Comparison of ENCODE assay signal across 8 cellular contexts in the genomic region with DNA sequence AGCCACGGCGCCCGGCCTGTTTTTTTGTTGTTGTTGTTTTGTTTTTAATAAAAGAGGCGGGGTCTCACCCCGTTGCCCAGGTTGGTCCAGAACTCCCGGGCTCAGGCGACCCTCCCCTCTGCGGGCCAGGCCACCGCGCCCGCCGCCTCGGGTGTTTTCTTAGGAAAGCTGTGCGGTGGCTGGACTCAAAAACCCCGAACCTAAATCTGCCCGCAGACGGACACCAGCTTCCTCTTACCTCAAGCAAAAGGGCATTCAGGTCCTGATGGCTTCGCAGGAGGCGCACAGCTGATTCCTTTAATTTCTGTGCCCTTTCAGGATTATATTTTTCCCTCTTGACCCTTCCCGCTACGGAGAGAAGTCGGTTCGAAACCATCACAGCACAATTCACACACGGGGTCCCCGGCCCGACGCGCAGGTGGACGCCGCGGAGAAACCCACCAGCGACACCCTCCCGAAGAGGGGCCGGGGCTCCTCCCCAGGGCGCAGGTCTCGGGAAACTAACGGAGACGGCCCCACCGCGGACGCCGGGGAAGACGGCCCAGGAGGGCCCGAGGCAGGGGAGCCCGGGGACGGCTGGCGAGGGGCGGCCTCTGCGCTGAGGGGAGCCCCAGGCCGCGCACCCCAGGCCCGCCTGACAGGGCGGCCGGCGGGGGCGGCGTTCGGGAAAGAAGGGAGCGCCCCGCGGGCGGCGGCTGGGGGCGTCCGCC. TPM values are rescaled to one million over a fixed set of nuclear protein-coding genes. Genes with fewer than 3 reads are reported as not detected.
DNase-seq lines count a peak whose midpoint lies in the region; ATAC-seq, FAIRE-seq and TF ChIP-seq lines count a peak whose summit lies in the region.

No MANE protein-coding gene starts in this region.

- peak; percentile 36 for DNase-seq in stimulated activated CD4-positive, alpha-beta T cell treated with anti-CD3 and anti-CD28 coated beads, Interleukin-15, amount 100 ng/mL, for 24 hours
- no peak for DNase-seq in stimulated activated CD4-positive, alpha-beta T cell treated with anti-CD3 and anti-CD28 coated beads, Interleukin-1b, Interleukin-23, amount 100 ng/mL, for 48 hours
- DNase-seq in RWPE1 (ENCODE audit: low spot score) = peak; percentile 23
- DNase-seq in endothelial cell of umbilical vein (ENCODE audit: low read depth, low spot score) = no peak
- no peak for DNase-seq in hippocampal formation (lab: John Stamatoyannopoulos, UW)
- DNase-seq in UCSD-AML1 (lab: John Stamatoyannopoulos, UW; ENCODE audit: unreplicated experiment) = no peak

- H2AFZ ChIP-seq in endothelial cell of umbilical vein (ENCODE audit: low read depth, low read length) (peak overlapping the region; percentile 91), parathyroid adenoma (peak overlapping the region; percentile 82)

- H3K27ac ChIP-seq in RWPE1 = peak overlapping the region; percentile 84
- peak overlapping the region; percentile 73 for H3K27ac ChIP-seq in endothelial cell of umbilical vein (ENCODE audit: insufficient read depth, low read depth, low read length)
- no peak overlapping the region for H3K27ac ChIP-seq in parathyroid adenoma

- FAIRE-seq in endothelial cell of umbilical vein (lab: Jason Lieb, UNC) = peak; percentile 21

- no peaks in the 10 kb centered on the region for H4K20me1 ChIP-seq in endothelial cell of umbilical vein (replicated peaks; ENCODE audit: control insufficient read depth, extremely low read depth, insufficient read depth, low read length)

- CTCF ChIA-PET in RWPE1 (lab: Yijun Ruan, JAX) = interaction anchor here (0.6 to 0.7 kb wide), 3 partner anchors 17 to 200 kb away, joined by 3 to 4 read pairs (median 3); no protein-coding TSS in a partner anchor
- CTCF ChIA-PET in endothelial cell of umbilical vein (lab: Charles Lee) = interaction anchor here (1.3 kb wide), 1 partner anchor 110 kb away, joined by 4 read pairs; no protein-coding TSS in a partner anchor

- POLR2A ChIA-PET in RWPE1 (lab: Yijun Ruan, JAX; ENCODE audit: low non-redundant PET) = interaction anchor here (0.8 kb wide), 1 partner anchor 25 kb away, joined by 9 read pairs; no protein-coding TSS in a partner anchor
- POLR2A ChIA-PET in endothelial cell of umbilical vein (lab: Charles Lee) = no interaction called here

- H3K27me3 ChIP-seq in endothelial cell of umbilical vein (ENCODE audit: control insufficient read depth in 2 of 2, insufficient read depth in 2 of 2, low read length in 2 of 2) = no peaks in the 10 kb centered on the region
- no peaks in the 10 kb centered on the region for H3K27me3 ChIP-seq in parathyroid adenoma (ENCODE audit: control insufficient read depth, insufficient read depth, low read length)

- TSS peak; percentile 18 for BruUV-seq in endothelial cell of umbilical vein (replicated peaks; lab: Mats Ljungman, UMichigan)

- no peak for TF ChIP-seq POLR2A in endothelial cell of umbilical vein (IDR thresholded peaks at IDR 0.05; ENCODE audit: low read depth, low read length)

- peak overlapping the region; percentile 90 for H3K4me2 ChIP-seq in endothelial cell of umbilical vein (ENCODE audit: insufficient read depth, low read length)
- H3K4me2 ChIP-seq in parathyroid adenoma (ENCODE audit: low read length) = peak overlapping the region; percentile 66

- ATAC-seq in HG02970 (IDR thresholded peaks at IDR 0.05; ENCODE audit: low FRiP score, unreplicated experiment) = peak; percentile 30

- H3K4me1 ChIP-seq in endothelial cell of umbilical vein (ENCODE audit: control insufficient read depth, extremely low read depth, insufficient read depth, low read length) (peaks cover 6% of the 10 kb centered on the region), parathyroid adenoma (peaks cover 23% of the 10 kb centered on the region)

- H3K9me1 ChIP-seq in endothelial cell of umbilical vein (replicated peaks; ENCODE audit: control insufficient read depth, extremely low read depth, insufficient read depth, low read length) = no peaks in the 10 kb centered on the region

- H3K79me2 ChIP-seq in endothelial cell of umbilical vein (ENCODE audit: control insufficient read depth, insufficient read depth, low read length) = peaks cover 36% of the 10 kb centered on the region
- H3K79me2 ChIP-seq in parathyroid adenoma = no peaks in the 10 kb centered on the region

- H3K36me3 ChIP-seq in endothelial cell of umbilical vein (ENCODE audit: control insufficient read depth in 2 of 2, extremely low read depth in 1 of 2, insufficient read depth in 2 of 2, low read length in 2 of 2) = no peaks in the 10 kb centered on the region
- no peaks in the 10 kb centered on the region for H3K36me3 ChIP-seq in parathyroid adenoma (ENCODE audit: control insufficient read depth, insufficient read depth, low read length)

- peak overlapping the region; percentile 86 for H3K9ac ChIP-seq in endothelial cell of umbilical vein (replicated peaks; ENCODE audit: extremely low read depth, insufficient read depth, low read length)
- H3K9ac ChIP-seq in parathyroid adenoma = no peak overlapping the region

- intact Hi-C loops in endothelial cell of umbilical vein (cut with micrococcal nuclease) = loop anchor here (1.0 to 5.0 kb wide), 5 partner anchors 13 to 107 kb away; a partner anchor contains a TSS

- dilution Hi-C loops in endothelial cell of umbilical vein (cut with MboI; ENCODE audit: extremely low pct_ligation_motif_present, low sequenced_read_pairs) = no loop called here

- H3K4me3 ChIP-seq in endothelial cell of umbilical vein (replicated peaks in 1 of 3; ENCODE audit: insufficient read depth in 1 of 3, low read depth in 1 of 3, low read length in 3 of 3) (peak overlapping the region; percentile 47 to 91 (median 89)), parathyroid adenoma (ENCODE audit: low read depth, low read length) (peak overlapping the region; percentile 31)

- TF ChIP-seq CTCF in RWPE1 (conservative IDR thresholded peaks at IDR 0.05; ENCODE audit: low read depth) (no peak), endothelial cell of umbilical vein (IDR thresholded peaks at IDR 0.05; ENCODE audit: extremely low read depth in 1 of 2, insufficient read depth in 1 of 2, low read depth in 1 of 2, low read length in 2 of 2) (no peak), parathyroid adenoma (IDR thresholded peaks at IDR 0.05) (no peak)

- H3K9me3 ChIP-seq in endothelial cell of umbilical vein (replicated peaks; ENCODE audit: control insufficient read depth, insufficient read depth, low read length) (no peaks in the 10 kb centered on the region), parathyroid adenoma (ENCODE audit: control insufficient read depth, low read length) (no peaks in the 10 kb centered on the region)

TF ChIP-seq in endothelial cell of umbilical vein, 7 proteins besides CTCF, POLR2A, EP300 and RAD21:
- TF ChIP-seq GATA2 (IDR thresholded peaks at IDR 0.05; ENCODE audit: insufficient read depth, insufficient read length, low read depth, low read length) (no peak), JUN (IDR thresholded peaks at IDR 0.05; ENCODE audit: borderline replicate concordance, insufficient read depth, insufficient read length, low read depth) (no peak), FOS (IDR thresholded peaks at IDR 0.05; ENCODE audit: borderline replicate concordance, insufficient read depth, low read length) (no peak), MYC (IDR thresholded peaks at IDR 0.05; ENCODE audit: low read depth, low read length) (no peak), POLR2AphosphoS5 (IDR thresholded peaks at IDR 0.05; ENCODE audit: insufficient read depth, low read depth, low read length) (no peak), EZH2 (IDR thresholded peaks at IDR 0.05; ENCODE audit: borderline replicate concordance, low read depth, low read length, severe bottlenecking) (no peak)
- TF ChIP-seq, protein P1, sequence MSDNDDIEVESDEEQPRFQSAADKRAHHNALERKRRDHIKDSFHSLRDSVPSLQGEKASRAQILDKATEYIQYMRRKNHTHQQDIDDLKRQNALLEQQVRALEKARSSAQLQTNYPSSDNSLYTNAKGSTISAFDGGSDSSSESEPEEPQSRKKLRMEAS (IDR thresholded peaks at IDR 0.05; ENCODE audit: insufficient read depth, insufficient read length) = no peak

RNA-seq across cellular contexts. Expression of a gene that starts 0.7 kb away (rescaled TPM):
- total RNA-seq in endothelial cell of umbilical vein = 71.9 and 78.7 TPM in 2 replicates
- polyA plus RNA-seq in endothelial cell of umbilical vein = 33.3 and 34.4 TPM in 2 replicates
- 21.6 and 25.0 TPM in 2 replicates for polyA plus RNA-seq in endothelial cell of umbilical vein (2011; cell fraction: cytosol; rRNA removed)
- polyA plus RNA-seq in endothelial cell of umbilical vein (2011; cell fraction: nucleus; rRNA removed) = 220 and 271 TPM in 2 replicates
- 17.6 and 28.9 TPM in 2 replicates for polyA plus RNA-seq in endothelial cell of umbilical vein (2012)
- polyA minus RNA-seq in endothelial cell of umbilical vein = 64.2 and 73.5 TPM in 2 replicates
- polyA minus RNA-seq in endothelial cell of umbilical vein (2011; cell fraction: cytosol; rRNA and poly(A)+ RNA removed) = 72.9 TPM
- polyA minus RNA-seq in endothelial cell of umbilical vein (2011; cell fraction: nucleus; rRNA and poly(A)+ RNA removed) = 86.6 and 114 TPM in 2 replicates

RNA-seq across cellular contexts. Expression of a gene that starts 12.5 kb away (rescaled TPM):
- total RNA-seq in endothelial cell of umbilical vein = 2.4 and 3.1 TPM in 2 replicates
- 1.2 and 1.5 TPM in 2 replicates for polyA plus RNA-seq in endothelial cell of umbilical vein
- polyA plus RNA-seq in endothelial cell of umbilical vein (2011; cell fraction: cytosol; rRNA removed) = 0.65 and 0.89 TPM in 2 replicates
- 3.6 and 4.0 TPM in 2 replicates for polyA plus RNA-seq in endothelial cell of umbilical vein (2011; cell fraction: nucleus; rRNA removed)
- 1.1 and 2.3 TPM in 2 replicates for polyA plus RNA-seq in endothelial cell of umbilical vein (2012)
- polyA minus RNA-seq in endothelial cell of umbilical vein = 0.80 and 1.2 TPM in 2 replicates
- 30.9 TPM for polyA minus RNA-seq in endothelial cell of umbilical vein (2011; cell fraction: cytosol; rRNA and poly(A)+ RNA removed)
- 0.96 and 1.9 TPM in 2 replicates for polyA minus RNA-seq in endothelial cell of umbilical vein (2011; cell fraction: nucleus; rRNA and poly(A)+ RNA removed)

RNA-seq across cellular contexts. Expression of a gene that starts 57.6 kb away (rescaled TPM):
- total RNA-seq in endothelial cell of umbilical vein = 234 and 238 TPM in 2 replicates
- 193 and 194 TPM in 2 replicates for polyA plus RNA-seq in endothelial cell of umbilical vein
- 140 and 148 TPM in 2 replicates for polyA plus RNA-seq in endothelial cell of umbilical vein (2011; cell fraction: cytosol; rRNA removed)
- polyA plus RNA-seq in endothelial cell of umbilical vein (2011; cell fraction: nucleus; rRNA removed) = 494 and 552 TPM in 2 replicates
- polyA plus RNA-seq in endothelial cell of umbilical vein (2012) = 164 and 208 TPM in 2 replicates
- polyA minus RNA-seq in endothelial cell of umbilical vein = 112 and 144 TPM in 2 replicates
- polyA minus RNA-seq in endothelial cell of umbilical vein (2011; cell fraction: cytosol; rRNA and poly(A)+ RNA removed) = 49.4 TPM
- 96.9 and 129 TPM in 2 replicates for polyA minus RNA-seq in endothelial cell of umbilical vein (2011; cell fraction: nucleus; rRNA and poly(A)+ RNA removed)

Comparison
In these comparisons a context has a peak if more than half of its experiments do, and no peak if none do; other contexts are left out.
1. DNase-seq: peak in stimulated activated CD4-positive, alpha-beta T cell treated with anti-CD3 and anti-CD28 coated beads, Interleukin-15, amount 100 ng/mL, for 24 hours (single experiment) and RWPE1 (single experiment); none in stimulated activated CD4-positive, alpha-beta T cell treated with anti-CD3 and anti-CD28 coated beads, Interleukin-1b, Interleukin-23, amount 100 ng/mL, for 48 hours (single experiment), endothelial cell of umbilical vein (single experiment), hippocampal formation (0 of 2) and UCSD-AML1 (single experiment).